2 cellular contexts compared by ENCODE assay signal in the genomic region with DNA sequence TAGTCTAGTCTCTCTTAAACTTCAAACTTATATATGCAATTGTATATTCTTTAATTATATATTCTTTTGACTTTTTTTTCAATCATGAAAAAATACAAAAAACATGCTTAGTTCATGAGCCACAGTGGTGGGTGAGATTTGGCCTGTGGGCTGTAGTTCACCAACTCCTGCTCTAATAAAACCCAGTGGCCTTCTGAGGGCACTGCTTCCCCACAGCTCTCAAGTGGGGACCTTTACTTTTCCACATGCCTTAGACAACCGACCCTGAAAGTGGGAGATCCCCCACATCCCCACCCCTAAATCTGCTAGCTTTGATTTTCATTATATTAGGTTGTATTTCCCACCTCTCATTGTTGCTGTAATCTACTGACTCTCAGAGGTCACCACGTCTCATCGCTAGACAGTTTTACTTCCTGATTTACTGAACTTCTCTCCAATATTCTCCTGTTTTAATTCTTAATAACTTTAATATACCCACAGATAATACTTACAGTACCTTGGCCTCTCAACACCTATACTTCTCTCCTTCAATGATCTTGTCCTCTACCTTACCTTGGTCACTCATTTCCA.
TF ChIP-seq lines count a peak whose summit lies in the region.

No MANE protein-coding gene starts in this region.

TF ChIP-seq in SK-N-SH treated with all-trans-retinoic acid at 6 μM for 48 hours, 23 proteins besides CTCF, POLR2A, EP300 and RAD21:
- TF ChIP-seq ARNTL (CRISPR knock-in tag; IDR thresholded peaks at IDR 0.05; ENCODE audit: borderline replicate concordance, low read depth): no peak

TF ChIP-seq in SK-N-SH, 30 proteins besides CTCF, POLR2A, EP300 and RAD21 (continued from another document):
- TF ChIP-seq NFIC (IDR thresholded peaks at IDR 0.05; ENCODE audit: borderline replicate concordance) (no peak), SMC3 (IDR thresholded peaks at IDR 0.05; ENCODE audit: low read depth, low read length) (no peak), GATA2 (CRISPR knock-in tag; IDR thresholded peaks at IDR 0.05) (no peak), ELF1 (IDR thresholded peaks at IDR 0.05) (no peak), FOSL2 (IDR thresholded peaks at IDR 0.05; ENCODE audit: borderline replicate concordance, low read depth) (no peak), POLR2AphosphoS5 (IDR thresholded peaks at IDR 0.05; ENCODE audit: low read depth, low read length) (no peak), YY1 (IDR thresholded peaks at IDR 0.05; ENCODE audit: low read depth) (no peak)
